14 cellular contexts compared by ENCODE assay signal in the genomic region with DNA sequence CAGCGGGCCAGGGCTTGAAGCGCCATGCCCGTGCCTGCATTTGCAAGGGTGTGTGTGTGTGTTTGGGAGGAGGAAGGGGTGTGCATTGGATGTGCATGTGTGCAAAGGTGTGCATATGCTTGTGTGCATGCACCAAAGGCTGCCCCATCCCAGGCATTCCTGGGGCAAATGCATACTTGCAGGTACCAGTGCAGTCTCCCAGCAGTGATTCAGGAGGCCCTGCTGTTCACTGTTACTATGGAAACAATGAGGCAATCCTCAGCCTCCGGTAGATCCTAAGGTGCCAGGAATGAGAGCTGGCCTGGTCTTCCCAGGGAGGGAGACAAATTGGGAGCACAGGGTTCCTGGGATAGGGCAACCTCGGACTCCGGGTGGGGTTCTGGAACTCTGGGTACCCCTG. TPM values are rescaled to one million over a fixed set of nuclear protein-coding genes. Genes with fewer than 3 reads are reported as not detected.
DNase-seq lines count a peak whose midpoint lies in the region.
"Had no signal": no experiment of that assay in that cellular context is flagged by ENCODE, and none has a peak within 500 bp of the region (broad histone marks: within the 10 kb centered on the region; RNA-seq: fewer than 3 reads in every experiment).

No MANE protein-coding gene starts in this region.

- no peak overlapping the region for H3K14ac ChIP-seq in trophoblast cell (ENCODE audit: low read length)

- no peak overlapping the region for H4K12ac ChIP-seq in trophoblast cell (ENCODE audit: low read depth, low read length)

- H4K91ac ChIP-seq in trophoblast cell (ENCODE audit: low read depth, low read length), result no peak overlapping the region

- no peaks in the 10 kb centered on the region for H3K9me3 Mint-ChIP-seq in activated CD4-positive, alpha-beta T cell treated with anti-CD3 and anti-CD28 coated beads, Interleukin-2, amount 10 ng/mL, durations not matched to agents 24 days and 14 days
- H3K9me3 Mint-ChIP-seq: activated naive CD8-positive, alpha-beta T cell treated with anti-CD3 and anti-CD28 coated beads for 36 hours had no signal

- H3K4me1 ChIP-seq in trophoblast cell (ENCODE audit: control insufficient read depth in 1 of 2, insufficient read depth in 2 of 2, low read length in 2 of 2), result no peaks in the 10 kb centered on the region

- no peak overlapping the region for H3K18ac ChIP-seq in trophoblast cell (ENCODE audit: low read length)

- H3K9ac ChIP-seq in trophoblast cell (ENCODE audit: low read length), result no peak overlapping the region

- no peak overlapping the region for H3K4me3 ChIP-seq in trophoblast cell (ENCODE audit: low read depth, low read length)

- H3K4me2 ChIP-seq in trophoblast cell (ENCODE audit: low read length), result no peak overlapping the region

- no peak overlapping the region for H2AFZ ChIP-seq in trophoblast cell (ENCODE audit: insufficient read depth, low read length, poor library complexity)

- H3K27me3 Mint-ChIP-seq in activated CD4-positive, alpha-beta T cell treated with anti-CD3 and anti-CD28 coated beads, Interleukin-2, amount 10 ng/mL, durations not matched to agents 24 days and 14 days, result peaks cover 27% of the 10 kb centered on the region

- no peak overlapping the region for H3K4ac ChIP-seq in trophoblast cell (ENCODE audit: low read depth, low read length)

- H2BK5ac ChIP-seq in trophoblast cell (ENCODE audit: low read depth, low read length, poor library complexity), result no peak overlapping the region

- H3K27ac ChIP-seq in trophoblast cell (ENCODE audit: low read depth, low read length), result no peak overlapping the region

- H3K9me3 ChIP-seq in trophoblast cell (ENCODE audit: insufficient read depth, low read depth, low read length), result no peaks in the 10 kb centered on the region

- H4K8ac ChIP-seq in trophoblast cell (ENCODE audit: low read depth, low read length), result no peak overlapping the region

- no peak overlapping the region for H3K27ac Mint-ChIP-seq in activated CD4-positive, alpha-beta T cell treated with anti-CD3 and anti-CD28 coated beads, Interleukin-2, amount 10 ng/mL, durations not matched to agents 24 days and 14 days
- H3K27ac Mint-ChIP-seq: activated naive CD8-positive, alpha-beta T cell treated with anti-CD3 and anti-CD28 coated beads for 36 hours had no signal

- DNase-seq in NCI-H82 (lab: John Stamatoyannopoulos, UW), result peak; percentile 67
- no peak for DNase-seq in NCI-H82 treated with DMSO at 0.1 percent for 48 hours (lab: John Stamatoyannopoulos, UW; ENCODE audit: unreplicated experiment)
- peak; percentile 26 for DNase-seq in NCI-H1092 (lab: John Stamatoyannopoulos, UW)
- peak; percentile 68 to 78 for DNase-seq in cerebellar nuclear complex (lab: John Stamatoyannopoulos, UW)
- peak; percentile 58 to 87 for DNase-seq in trophoblast cell
- no peak for DNase-seq in activated effector memory CD4-positive, alpha-beta T cell treated with Interleukin-2 at 50 U/mL for 16 hours
- no peak for DNase-seq in activated CD4-positive, alpha-beta T cell treated with anti-CD3 and anti-CD28 coated beads, Interleukin-2, amount 10 ng/mL, durations not matched to agents 24 days and 14 days
- DNase-seq in D341Med (ENCODE audit: low spot score), result no peak
- DNase-seq: activated naive CD8-positive, alpha-beta T cell treated with anti-CD3 and anti-CD28 coated beads for 36 hours; AML-193; mesenchymal stem cell had no signal

- no peaks in the 10 kb centered on the region for H3K4me1 Mint-ChIP-seq in activated CD4-positive, alpha-beta T cell treated with anti-CD3 and anti-CD28 coated beads, Interleukin-2, amount 10 ng/mL, durations not matched to agents 24 days and 14 days
- H3K4me1 Mint-ChIP-seq: activated naive CD8-positive, alpha-beta T cell treated with anti-CD3 and anti-CD28 coated beads for 36 hours had no signal

- H2BK120ac ChIP-seq in trophoblast cell (ENCODE audit: insufficient read depth, low read length, poor library complexity), result no peak overlapping the region

- no peaks in the 10 kb centered on the region for H3K36me3 ChIP-seq in trophoblast cell (ENCODE audit: control insufficient read depth in 1 of 2, insufficient read depth in 2 of 2, low read length in 2 of 2)

- no peak overlapping the region for H2BK12ac ChIP-seq in trophoblast cell (ENCODE audit: low read length)

- no peaks in the 10 kb centered on the region for H3K79me2 ChIP-seq in trophoblast cell (ENCODE audit: control insufficient read depth, insufficient read depth, low read length, poor library complexity)

- no peak overlapping the region for H2AK5ac ChIP-seq in trophoblast cell (ENCODE audit: low read length)

- no CpG with 5 or more reads among the region's 6 CpGs for WGBS in trophoblast cell (ENCODE audit: extremely low coverage, insufficient coverage, insufficient read length)

- H3K27me3 ChIP-seq in trophoblast cell (ENCODE audit: insufficient read depth, low read length), result no peaks in the 10 kb centered on the region

- H3K79me1 ChIP-seq in trophoblast cell (ENCODE audit: low read length), result no peaks in the 10 kb centered on the region

- intact Hi-C loops in activated CD4-positive, alpha-beta T cell treated with anti-CD3 and anti-CD28 coated beads, Interleukin-2, amount 10 ng/mL, durations not matched to agents 24 days and 14 days (cut with micrococcal nuclease), result no loop called here

- no peak overlapping the region for H3K4me3 Mint-ChIP-seq in activated CD4-positive, alpha-beta T cell treated with anti-CD3 and anti-CD28 coated beads, Interleukin-2, amount 10 ng/mL, durations not matched to agents 24 days and 14 days
- H3K4me3 Mint-ChIP-seq: activated naive CD8-positive, alpha-beta T cell treated with anti-CD3 and anti-CD28 coated beads for 36 hours had no signal

- no peaks in the 10 kb centered on the region for H3K36me3 Mint-ChIP-seq in activated CD4-positive, alpha-beta T cell treated with anti-CD3 and anti-CD28 coated beads, Interleukin-2, amount 10 ng/mL, durations not matched to agents 24 days and 14 days (ENCODE audit: low read depth)
- H3K36me3 Mint-ChIP-seq: activated naive CD8-positive, alpha-beta T cell treated with anti-CD3 and anti-CD28 coated beads for 36 hours had no signal

- no peak overlapping the region for H3K23ac ChIP-seq in trophoblast cell (ENCODE audit: low read length)

RNA-seq across cellular contexts. Expression of a gene that starts 7.5 kb away (rescaled TPM):
- polyA plus RNA-seq in trophoblast cell (2013), result 1.1 and 1.3 TPM in 2 replicates
- total RNA-seq in activated CD4-positive, alpha-beta T cell treated with anti-CD3 and anti-CD28 coated beads, Interleukin-2, amount 10 ng/mL, durations not matched to agents 24 days and 14 days, result not detected in 2 replicates
- total RNA-seq: activated CD8-positive, alpha-beta memory T cell treated with anti-CD3 and anti-CD28 coated beads for 36 hours; activated naive CD8-positive, alpha-beta T cell treated with anti-CD3 and anti-CD28 coated beads for 36 hours; T-helper 2 cell treated with Interferon-gamma antibody and Interleukin-4, amounts not matched to agents 100 ng/mL and 5 ng/mL, for 36 hours had no signal

RNA-seq across cellular contexts. Expression of a gene that starts 8.1 kb away (rescaled TPM):
- polyA plus RNA-seq in trophoblast cell (2013), result 0.83 and 1.4 TPM in 2 replicates
- not detected in 2 replicates for total RNA-seq in activated CD4-positive, alpha-beta T cell treated with anti-CD3 and anti-CD28 coated beads, Interleukin-2, amount 10 ng/mL, durations not matched to agents 24 days and 14 days
- total RNA-seq: activated CD8-positive, alpha-beta memory T cell treated with anti-CD3 and anti-CD28 coated beads for 36 hours; pulmonary artery endothelial cell had no signal

RNA-seq across cellular contexts. Expression of a gene that starts 23.0 kb away (rescaled TPM):
- 172 and 195 TPM in 2 replicates for polyA plus RNA-seq in trophoblast cell (2013)
- 0.89 and 1.4 TPM in 2 replicates for total RNA-seq in activated CD4-positive, alpha-beta T cell treated with anti-CD3 and anti-CD28 coated beads, Interleukin-2, amount 10 ng/mL, durations not matched to agents 24 days and 14 days
- total RNA-seq: T-helper 2 cell treated with Interferon-gamma antibody and Interleukin-4, amounts not matched to agents 100 ng/mL and 5 ng/mL, for 36 hours had no signal

Comparison
In these comparisons a context has a peak if more than half of its experiments do, and no peak if none do; other contexts are left out.
1. DNase-seq: peak in NCI-H82 (single experiment), NCI-H1092 (single experiment), cerebellar nuclear complex (2 of 2) and trophoblast cell (2 of 2); none in NCI-H82 treated with DMSO at 0.1 percent for 48 hours (single experiment), activated effector memory CD4-positive, alpha-beta T cell treated with Interleukin-2 at 50 U/mL for 16 hours (single experiment), activated CD4-positive, alpha-beta T cell treated with anti-CD3 and anti-CD28 coated beads, Interleukin-2, amount 10 ng/mL, durations not matched to agents 24 days and 14 days (single experiment) and D341Med (single experiment).